In the genomic region with DNA sequence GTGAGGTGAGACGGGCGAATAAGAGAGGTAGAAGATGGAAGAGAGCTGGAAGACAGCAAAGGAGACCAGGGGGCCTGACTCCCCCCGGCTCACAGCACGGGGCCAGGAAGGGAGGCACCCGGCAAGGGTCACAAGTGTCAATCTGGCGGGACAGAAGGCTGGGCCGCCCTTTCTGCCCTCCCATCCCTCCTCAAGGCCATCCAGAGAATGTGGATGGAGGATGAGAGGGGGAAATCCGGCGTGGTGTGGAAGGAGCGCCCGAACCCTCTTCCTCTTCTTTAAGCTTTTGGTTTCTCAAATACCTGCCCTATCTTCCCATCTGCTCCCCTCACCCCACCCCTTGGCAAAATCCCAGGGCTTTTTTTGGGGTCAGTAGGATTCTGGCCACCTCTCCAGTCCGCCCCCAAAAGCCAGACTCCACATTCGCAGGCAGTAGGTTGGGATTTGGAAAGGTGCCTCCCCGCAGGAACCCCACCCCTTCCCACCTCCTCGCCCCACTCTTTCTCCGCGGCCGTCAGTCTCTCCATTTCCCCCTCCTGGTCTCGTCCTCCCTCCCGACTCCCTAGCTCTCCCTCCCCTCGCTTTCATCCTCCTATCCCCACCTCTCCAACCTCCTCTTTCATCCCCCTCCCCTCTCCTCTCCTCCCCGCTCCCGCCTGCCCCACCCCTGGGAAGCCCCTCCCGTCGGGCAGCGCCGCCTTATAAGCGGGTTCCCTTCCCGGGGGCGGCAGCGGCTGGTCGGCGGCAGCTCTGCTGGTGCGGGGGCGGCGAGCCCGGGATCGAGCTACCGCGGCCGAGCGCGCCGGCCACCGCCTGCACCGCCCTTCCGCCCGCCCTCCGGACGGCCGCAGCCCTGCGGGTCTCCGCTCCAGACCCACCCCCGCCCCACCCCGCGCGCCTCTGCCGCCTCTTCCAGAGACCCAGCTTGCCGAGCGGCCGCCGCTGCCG, we compare ENCODE assay signal across 1 cellular context.
TF ChIP-seq lines count a peak whose summit lies in the region.

A gene with protein sequence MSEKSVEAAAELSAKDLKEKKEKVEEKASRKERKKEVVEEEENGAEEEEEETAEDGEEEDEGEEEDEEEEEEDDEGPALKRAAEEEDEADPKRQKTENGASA (plus strand): TSS at position 730 of the 948 bp plus-strand sequence. CDS start 343 bp downstream, outside the sequence.

TF ChIP-seq in K562, 482 proteins besides CTCF, POLR2A, EP300 and RAD21 (continued from another document and continues in another):
- TF ChIP-seq ZNF280A (IDR thresholded peaks at IDR 0.05; ENCODE audit: low read depth, partially characterized antibody) (no peak), ZNF778 (CRISPR knock-in tag; IDR thresholded peaks at IDR 0.05) (no peak), HDAC1 (IDR thresholded peaks at IDR 0.05) (peak in 1 of 2 experiments; percentile 58; a peak in 2 of 4 replicates), ZBTB1 (CRISPR knock-in tag; IDR thresholded peaks at IDR 0.05; ENCODE audit: borderline replicate concordance, low read depth) (peak; percentile 89), KLF6 (CRISPR knock-in tag; IDR thresholded peaks at IDR 0.05; ENCODE audit: borderline replicate concordance) (no peak), TFAM (CRISPR knock-in tag; conservative IDR thresholded peaks at IDR 0.05) (no peak), HLTF (IDR thresholded peaks at IDR 0.05) (no peak), PHB2 (IDR thresholded peaks at IDR 0.05; ENCODE audit: low read depth) (no peak), TCFL5 (CRISPR knock-in tag; conservative IDR thresholded peaks at IDR 0.05) (no peak), NFIX (CRISPR knock-in tag; IDR thresholded peaks at IDR 0.05; ENCODE audit: low read depth) (no peak), CBX3 (IDR thresholded peaks at IDR 0.05; ENCODE audit: borderline replicate concordance in 1 of 2, low read length in 2 of 2) (no peak), ZNF766 (CRISPR knock-in tag; conservative IDR thresholded peaks at IDR 0.05) (0 out of 2 replicates have a peak, but pooled peaks have one; percentile 13), KHSRP (IDR thresholded peaks at IDR 0.05) (no peak), ZNF232 (CRISPR knock-in tag; IDR thresholded peaks at IDR 0.05) (no peak), ZNF584 (CRISPR knock-in tag; IDR thresholded peaks at IDR 0.05; ENCODE audit: low read depth) (no peak), KLF10 (CRISPR knock-in tag; IDR thresholded peaks at IDR 0.05) (no peak), MAFF (IDR thresholded peaks at IDR 0.05; ENCODE audit: low read length) (no peak), ZNF239 (CRISPR knock-in tag; IDR thresholded peaks at IDR 0.05) (no peak), RBFOX2 (IDR thresholded peaks at IDR 0.05; ENCODE audit: low read depth, low read length) (peak; percentile 44), ZBTB7A (IDR thresholded peaks at IDR 0.05; ENCODE audit: borderline replicate concordance, control insufficient read depth, low read depth, low read length) (peak; percentile 80; the same call in 1 of the 2 replicates), DEAF1 (CRISPR knock-in tag; IDR thresholded peaks at IDR 0.05) (no peak), PHTF2 (CRISPR knock-in tag; IDR thresholded peaks at IDR 0.05) (no peak), SMARCB1 (IDR thresholded peaks at IDR 0.05; ENCODE audit: insufficient read length, low read depth) (no peak), HOXB6 (CRISPR knock-in tag; IDR thresholded peaks at IDR 0.05; ENCODE audit: borderline replicate concordance) (no peak), BCLAF1 (IDR thresholded peaks at IDR 0.05; ENCODE audit: borderline replicate concordance in 1 of 2, control insufficient read depth in 1 of 2, low read depth in 2 of 2, low read length in 1 of 2) (no peak), ZNF134 (CRISPR knock-in tag; conservative IDR thresholded peaks at IDR 0.05) (no peak), ZNF639 (CRISPR knock-in tag; conservative IDR thresholded peaks at IDR 0.05 in 1 of 2, IDR thresholded peaks at IDR 0.05 in 1 of 2) (no peak; a peak in 1 of 4 replicates), ADNP (tag; IDR thresholded peaks at IDR 0.05) (no peak), POLR2B (IDR thresholded peaks at IDR 0.05; ENCODE audit: low read depth, partially characterized antibody) (peak; percentile 44)
- TF ChIP-seq, protein P1, sequence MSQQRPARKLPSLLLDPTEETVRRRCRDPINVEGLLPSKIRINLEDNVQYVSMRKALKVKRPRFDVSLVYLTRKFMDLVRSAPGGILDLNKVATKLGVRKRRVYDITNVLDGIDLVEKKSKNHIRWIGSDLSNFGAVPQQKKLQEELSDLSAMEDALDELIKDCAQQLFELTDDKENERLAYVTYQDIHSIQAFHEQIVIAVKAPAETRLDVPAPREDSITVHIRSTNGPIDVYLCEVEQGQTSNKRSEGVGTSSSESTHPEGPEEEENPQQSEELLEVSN (IDR thresholded peaks at IDR 0.05; ENCODE audit: borderline replicate concordance in 1 of 2, extremely low read depth in 1 of 2, insufficient read depth in 1 of 2, insufficient read length in 1 of 2, low read depth in 1 of 2, low read length in 1 of 2, poor library complexity in 1 of 2, severe bottlenecking in 1 of 2) = peak in 1 of 2 experiments; percentile 8
- TF ChIP-seq, protein P2, sequence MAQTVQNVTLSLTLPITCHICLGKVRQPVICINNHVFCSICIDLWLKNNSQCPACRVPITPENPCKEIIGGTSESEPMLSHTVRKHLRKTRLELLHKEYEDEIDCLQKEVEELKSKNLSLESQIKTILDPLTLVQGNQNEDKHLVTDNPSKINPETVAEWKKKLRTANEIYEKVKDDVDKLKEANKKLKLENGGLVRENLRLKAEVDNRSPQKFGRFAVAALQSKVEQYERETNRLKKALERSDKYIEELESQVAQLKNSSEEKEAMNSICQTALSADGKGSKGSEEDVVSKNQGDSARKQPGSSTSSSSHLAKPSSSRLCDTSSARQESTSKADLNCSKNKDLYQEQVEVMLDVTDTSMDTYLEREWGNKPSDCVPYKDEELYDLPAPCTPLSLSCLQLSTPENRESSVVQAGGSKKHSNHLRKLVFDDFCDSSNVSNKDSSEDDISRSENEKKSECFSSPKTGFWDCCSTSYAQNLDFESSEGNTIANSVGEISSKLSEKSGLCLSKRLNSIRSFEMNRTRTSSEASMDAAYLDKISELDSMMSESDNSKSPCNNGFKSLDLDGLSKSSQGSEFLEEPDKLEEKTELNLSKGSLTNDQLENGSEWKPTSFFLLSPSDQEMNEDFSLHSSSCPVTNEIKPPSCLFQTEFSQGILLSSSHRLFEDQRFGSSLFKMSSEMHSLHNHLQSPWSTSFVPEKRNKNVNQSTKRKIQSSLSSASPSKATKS (CRISPR knock-in tag; IDR thresholded peaks at IDR 0.05) = no peak
- TF ChIP-seq, protein P3, sequence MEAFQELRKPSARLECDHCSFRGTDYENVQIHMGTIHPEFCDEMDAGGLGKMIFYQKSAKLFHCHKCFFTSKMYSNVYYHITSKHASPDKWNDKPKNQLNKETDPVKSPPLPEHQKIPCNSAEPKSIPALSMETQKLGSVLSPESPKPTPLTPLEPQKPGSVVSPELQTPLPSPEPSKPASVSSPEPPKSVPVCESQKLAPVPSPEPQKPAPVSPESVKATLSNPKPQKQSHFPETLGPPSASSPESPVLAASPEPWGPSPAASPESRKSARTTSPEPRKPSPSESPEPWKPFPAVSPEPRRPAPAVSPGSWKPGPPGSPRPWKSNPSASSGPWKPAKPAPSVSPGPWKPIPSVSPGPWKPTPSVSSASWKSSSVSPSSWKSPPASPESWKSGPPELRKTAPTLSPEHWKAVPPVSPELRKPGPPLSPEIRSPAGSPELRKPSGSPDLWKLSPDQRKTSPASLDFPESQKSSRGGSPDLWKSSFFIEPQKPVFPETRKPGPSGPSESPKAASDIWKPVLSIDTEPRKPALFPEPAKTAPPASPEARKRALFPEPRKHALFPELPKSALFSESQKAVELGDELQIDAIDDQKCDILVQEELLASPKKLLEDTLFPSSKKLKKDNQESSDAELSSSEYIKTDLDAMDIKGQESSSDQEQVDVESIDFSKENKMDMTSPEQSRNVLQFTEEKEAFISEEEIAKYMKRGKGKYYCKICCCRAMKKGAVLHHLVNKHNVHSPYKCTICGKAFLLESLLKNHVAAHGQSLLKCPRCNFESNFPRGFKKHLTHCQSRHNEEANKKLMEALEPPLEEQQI (IDR thresholded peaks at IDR 0.05) = no peak
